19 cellular contexts compared by ENCODE assay signal in genomic region chr13:32147976-32148375, GRCh38.
"Had no signal": no experiment of that assay in that cellular context is flagged by ENCODE, and none has a peak within 500 bp of the region (broad histone marks: within the 10 kb centered on the region; RNA-seq: fewer than 3 reads in every experiment).

No MANE protein-coding gene starts in this region.

- ATAC-seq: activated CD8-positive, alpha-beta T cell treated with anti-CD3 and anti-CD28 coated beads, Interleukin-2, amount 10 ng/mL, durations not matched to agents 7 days and 5 days; effector memory CD8-positive, alpha-beta T cell; left lung; T-cell had no signal

- H3K27me3 ChIP-seq: hepatocyte, left lung had no signal

- H2AFZ ChIP-seq: hepatocyte had no signal

- H3K4me2 ChIP-seq: hepatocyte had no signal

- H3K4me3 ChIP-seq: hepatocyte, left lung, skin epidermis had no signal

- H3K79me2 ChIP-seq: hepatocyte had no signal

- H3K27ac ChIP-seq: hepatocyte, left lung, skin epidermis, VCaP had no signal

- DNase-seq: activated CD4-positive, alpha-beta T cell treated with anti-CD3 and anti-CD28 coated beads for 36 hours; activated CD8-positive, alpha-beta memory T cell treated with anti-CD3 and anti-CD28 coated beads, Interleukin-2, amount 50 U/mL, for 4 hours; activated CD8-positive, alpha-beta T cell treated with anti-CD3 and anti-CD28 coated beads, Interleukin-2, amount 10 ng/mL, durations not matched to agents 7 days and 5 days; activated naive CD4-positive, alpha-beta T cell; anterior cingulate cortex; cerebellar nuclear complex; effector memory CD8-positive, alpha-beta T cell; left lung; nephron progenitor cell; occipital lobe; stimulated activated CD4-positive, alpha-beta T cell treated with anti-CD3 and anti-CD28 coated beads, Interleukin-15, amount 100 ng/mL, for 24 hours; stimulated activated CD4-positive, alpha-beta T cell treated with anti-CD3 and anti-CD28 coated beads, Interleukin-4, amount 100 ng/mL, for 1 hour; stimulated activated naive CD4-positive, alpha-beta T cell; substantia nigra; T-cell; T-helper 9 cell had no signal

- H3K4me1 ChIP-seq: left lung had no signal

- H3K9me3 ChIP-seq: left lung had no signal
